ENCODE assay signal across 8 cellular contexts in genomic region chr7:100119701-100120517, GRCh38. TPM values are rescaled to one million over a fixed set of nuclear protein-coding genes. Genes with fewer than 3 reads are reported as not detected.
DNase-seq lines count a peak whose midpoint lies in the region; ATAC-seq, FAIRE-seq and TF ChIP-seq lines count a peak whose summit lies in the region.

No MANE protein-coding gene starts in this region.

- TF ChIP-seq POLR2A in GM12892 (IDR thresholded peaks at IDR 0.05; ENCODE audit: low read depth, low read length), result no peak

- H3K4me3 ChIP-seq in epithelial cell of proximal tubule (ENCODE audit: low read depth, low read length), result peak overlapping the region; percentile 100

- peak overlapping the region; percentile 88 for H3K27ac ChIP-seq in 22Rv1

- FAIRE-seq in GM12892 (lab: Jason Lieb, UNC), result no peak

- DNase-seq in GM12892 (ENCODE audit: insufficient read length) (peak; percentile 74), NCI-H446 treated with DMSO at 0.1 percent for 48 hours (lab: John Stamatoyannopoulos, UW) (peak; percentile 50), activated T-cell treated with anti-CD3 and anti-CD28 coated beads for 1 hour (ENCODE audit: low read depth) (peak; percentile 53), epithelial cell of proximal tubule (ENCODE audit: low read depth) (no peak), mucosa of gallbladder (ENCODE audit: low spot score) (peak; percentile 66)
- DNase-seq in stimulated activated CD8-positive, alpha-beta memory T cell treated with anti-CD3 and anti-CD28 coated beads, Interleukin-7, amount 100 ng/mL, for 4 hours (ENCODE audit: low read depth in 2 of 2), result peak; percentile 42 to 54

- ATAC-seq in HG02852 (IDR thresholded peaks at IDR 0.05; ENCODE audit: unreplicated experiment), result peak; percentile 66

- TF ChIP-seq CTCF in 22Rv1 (IDR thresholded peaks at IDR 0.05) (no peak), epithelial cell of proximal tubule (conservative IDR thresholded peaks at IDR 0.05; ENCODE audit: low read depth, low read length) (no peak)

RNA-seq across cellular contexts. Expression of gene CNPY4, which starts 0.5 kb away (rescaled TPM):
- 7.4 TPM for polyA plus RNA-seq in GM12892 (2012; ENCODE audit: missing spikeins)
- total RNA-seq in epithelial cell of proximal tubule (8.8 and 10.1 TPM in 2 replicates), mucosa of gallbladder (34.0 TPM)

RNA-seq across cellular contexts. Expression of gene TAF6, which starts 0.8 kb away (rescaled TPM):
- 20.1 TPM for polyA plus RNA-seq in GM12892 (2012; ENCODE audit: missing spikeins)
- total RNA-seq in epithelial cell of proximal tubule, result 62.8 and 73.6 TPM in 2 replicates
- total RNA-seq in mucosa of gallbladder, result 65.3 TPM

RNA-seq across cellular contexts. Expression of gene MBLAC1, which starts 6.9 kb away (rescaled TPM):
- 0.68 TPM for polyA plus RNA-seq in GM12892 (2012; ENCODE audit: missing spikeins)
- total RNA-seq in epithelial cell of proximal tubule (2.6 and 3.7 TPM in 2 replicates), mucosa of gallbladder (4.3 TPM)

RNA-seq across cellular contexts. Expression of gene AP4M1, which starts 18.5 kb away (rescaled TPM):
- 9.6 TPM for polyA plus RNA-seq in GM12892 (2012; ENCODE audit: missing spikeins)
- total RNA-seq in epithelial cell of proximal tubule, result 11.5 and 25.2 TPM in 2 replicates
- 34.1 TPM for total RNA-seq in mucosa of gallbladder

RNA-seq across cellular contexts. Expression of gene MCM7, which starts 18.7 kb away (rescaled TPM):
- polyA plus RNA-seq in GM12892 (2012; ENCODE audit: missing spikeins), result 151 TPM
- total RNA-seq in epithelial cell of proximal tubule (188 and 355 TPM in 2 replicates), mucosa of gallbladder (58.2 TPM)
